In genomic region chr1:150146853-150147542, GRCh38 we compare ENCODE assay signal across 1 cellular context.
TF ChIP-seq lines count a peak whose summit lies in the region.

No MANE protein-coding gene starts in this region.

TF ChIP-seq in HepG2, 621 proteins besides CTCF, POLR2A, EP300 and RAD21:
- no peak for TF ChIP-seq ATF5 (CRISPR knock-in tag; IDR thresholded peaks at IDR 0.05; ENCODE audit: low read depth)
- TF ChIP-seq, protein P1, sequence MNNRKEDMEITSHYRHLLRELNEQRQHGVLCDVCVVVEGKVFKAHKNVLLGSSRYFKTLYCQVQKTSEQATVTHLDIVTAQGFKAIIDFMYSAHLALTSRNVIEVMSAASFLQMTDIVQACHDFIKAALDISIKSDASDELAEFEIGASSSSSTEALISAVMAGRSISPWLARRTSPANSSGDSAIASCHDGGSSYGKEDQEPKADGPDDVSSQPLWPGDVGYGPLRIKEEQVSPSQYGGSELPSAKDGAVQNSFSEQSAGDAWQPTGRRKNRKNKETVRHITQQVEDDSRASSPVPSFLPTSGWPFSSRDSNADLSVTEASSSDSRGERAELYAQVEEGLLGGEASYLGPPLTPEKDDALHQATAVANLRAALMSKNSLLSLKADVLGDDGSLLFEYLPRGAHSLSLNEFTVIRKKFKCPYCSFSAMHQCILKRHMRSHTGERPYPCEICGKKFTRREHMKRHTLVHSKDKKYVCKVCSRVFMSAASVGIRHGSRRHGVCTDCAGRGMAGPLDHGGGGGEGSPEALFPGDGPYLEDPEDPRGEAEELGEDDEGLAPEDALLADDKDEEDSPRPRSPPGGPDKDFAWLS (CRISPR knock-in tag; IDR thresholded peaks at IDR 0.05; ENCODE audit: borderline replicate concordance), result no peak
- TF ChIP-seq SP5 (CRISPR knock-in tag; IDR thresholded peaks at IDR 0.05; ENCODE audit: borderline replicate concordance, low read depth), result no peak
- no peak for TF ChIP-seq PCBP2 (optimal IDR thresholded peaks at IDR 0.05; ENCODE audit: low read depth, low read length, poor library complexity, severe bottlenecking)
- no peak for TF ChIP-seq ZNF652 (CRISPR knock-in tag; IDR thresholded peaks at IDR 0.05; ENCODE audit: borderline replicate concordance, low read depth)
- TF ChIP-seq CENPT (CRISPR knock-in tag; IDR thresholded peaks at IDR 0.05; ENCODE audit: low read depth), result no peak
- TF ChIP-seq BHLHE40 (IDR thresholded peaks at IDR 0.05; ENCODE audit: low read length), result no peak
- TF ChIP-seq ZNF354B (CRISPR knock-in tag; IDR thresholded peaks at IDR 0.05), result no peak
